ENCODE assay signal across 12 cellular contexts in genomic region chr5:168288349-168289245, GRCh38. TPM values are rescaled to one million over a fixed set of nuclear protein-coding genes. Genes with fewer than 3 reads are reported as not detected.
DNase-seq lines count a peak whose midpoint lies in the region; ATAC-seq and TF ChIP-seq lines count a peak whose summit lies in the region.
"Had no signal": no experiment of that assay in that cellular context is flagged by ENCODE, and none has a peak within 500 bp of the region (broad histone marks: within the 10 kb centered on the region; RNA-seq: fewer than 3 reads in every experiment).

No MANE protein-coding gene starts in this region.

- peaks cover 24% of the 10 kb centered on the region for H3K4me1 Mint-ChIP-seq in endodermal cell

- peaks cover 48% of the 10 kb centered on the region for H3K27me3 Mint-ChIP-seq in endodermal cell (ENCODE audit: insufficient read depth)

- ATAC-seq in mucosa of descending colon = peak; percentile 82
- ATAC-seq in GM19463 (IDR thresholded peaks at IDR 0.05; ENCODE audit: unreplicated experiment) = no peak
- ATAC-seq: naive thymus-derived CD8-positive, alpha-beta T cell had no signal

- H3K27me3 ChIP-seq in endodermal cell (ENCODE audit: control insufficient read depth, insufficient read depth, low read length, poor library complexity, severe bottlenecking) (no peaks in the 10 kb centered on the region), vagina (peaks cover 9% of the 10 kb centered on the region), brain microvascular endothelial cell (replicated peaks) (no peaks in the 10 kb centered on the region)
- H3K27me3 ChIP-seq: SJSA1 had no signal

- H3K9me3 Mint-ChIP-seq in endodermal cell = no peaks in the 10 kb centered on the region

- WGBS in endodermal cell (ENCODE audit: insufficient coverage in 1 of 2, insufficient read length in 1 of 2), 2 experiments = 82 to 89% methylated on average over 16 to 22 of the region's 22 CpGs

- H3K4me3 ChIP-seq in endodermal cell (ENCODE audit: low read length) (no peak overlapping the region), mucosa of descending colon (no peak overlapping the region), vagina (peak overlapping the region in 1 of 2 donors; percentile 20), brain microvascular endothelial cell (ENCODE audit: low read depth, low read length) (no peak overlapping the region)
- H3K4me3 ChIP-seq: SJSA1 had no signal

- H3K4me1 ChIP-seq in endodermal cell (ENCODE audit: control insufficient read depth, insufficient read depth, low read length) (no peaks in the 10 kb centered on the region), mucosa of descending colon (ENCODE audit: low read depth) (peaks cover 12% of the 10 kb centered on the region), vagina (peaks cover 16% of the 10 kb centered on the region)

- H3K27ac ChIP-seq in endodermal cell (ENCODE audit: low read depth, low read length) = no peak overlapping the region
- H3K27ac ChIP-seq in vagina = peak overlapping the region; percentile 27
- no peak overlapping the region for H3K27ac ChIP-seq in brain microvascular endothelial cell
- H3K27ac ChIP-seq: KMS-11 had no signal

- TF ChIP-seq POLR2A in vagina (IDR thresholded peaks at IDR 0.05) = no peak

- intact Hi-C loops in mucosa of descending colon (cut with DNase I, micrococcal nuclease) (no loop called here), vagina (cut with DNase I) (no loop called here)

- H3K36me3 ChIP-seq in endodermal cell (ENCODE audit: control insufficient read depth, insufficient read depth, low read length) (no peaks in the 10 kb centered on the region), mucosa of descending colon (ENCODE audit: low read depth) (no peaks in the 10 kb centered on the region), vagina (no peaks in the 10 kb centered on the region), brain microvascular endothelial cell (replicated peaks) (no peaks in the 10 kb centered on the region)

- in situ Hi-C loops in brain microvascular endothelial cell (cut with HindIII; ENCODE audit: low pct_ligation_motif_present, low sequenced_read_pairs) = no loop called here

- H3K9ac ChIP-seq in endodermal cell (ENCODE audit: extremely low read depth, low read length, poor library complexity, severe bottlenecking) = no peak overlapping the region
- H3K9ac ChIP-seq: KMS-11 had no signal

- no peaks in the 10 kb centered on the region for H3K36me3 Mint-ChIP-seq in endodermal cell (ENCODE audit: low read depth)

- H3K4me3 Mint-ChIP-seq in endodermal cell = no peak overlapping the region
- H3K4me3 Mint-ChIP-seq: activated naive CD4-positive, alpha-beta T cell treated with anti-CD3 and anti-CD28 coated beads for 36 hours had no signal

- DNase-seq in NCI-H226 (peak; percentile 97), endodermal cell (peak; percentile 65), mucosa of descending colon (peak; percentile 76 to 80 (median 80)), vagina (ENCODE audit: extremely low spot score in 2 of 2) (no peak), brain microvascular endothelial cell (no peak), UCSD-AML1 (lab: John Stamatoyannopoulos, UW; ENCODE audit: unreplicated experiment) (no peak)
- DNase-seq: activated CD4-positive, alpha-beta T cell treated with anti-CD3 and anti-CD28 coated beads for 48 hours; activated naive CD4-positive, alpha-beta T cell treated with anti-CD3 and anti-CD28 coated beads for 36 hours; naive thymus-derived CD8-positive, alpha-beta T cell had no signal

- no peak overlapping the region for H3K27ac Mint-ChIP-seq in endodermal cell
- H3K27ac Mint-ChIP-seq: activated naive CD4-positive, alpha-beta T cell treated with anti-CD3 and anti-CD28 coated beads for 36 hours had no signal

- no peak for TF ChIP-seq CTCF in endodermal cell (conservative IDR thresholded peaks at IDR 0.05)
- no peak for TF ChIP-seq CTCF in mucosa of descending colon (IDR thresholded peaks at IDR 0.05)
- TF ChIP-seq CTCF in vagina (IDR thresholded peaks at IDR 0.05) = no peak
- no peak for TF ChIP-seq CTCF in brain microvascular endothelial cell (IDR thresholded peaks at IDR 0.05; ENCODE audit: low read depth, low read length, missing control alignments)

- H3K9me3 ChIP-seq in endodermal cell (ENCODE audit: control insufficient read depth, low read length) = no peaks in the 10 kb centered on the region
- H3K9me3 ChIP-seq in mucosa of descending colon = no peaks in the 10 kb centered on the region
- H3K9me3 ChIP-seq in vagina = no peaks in the 10 kb centered on the region

RNA-seq across cellular contexts. Expression of gene WWC1, which starts 2.8 kb away (rescaled TPM):
- 10 to 100 TPM; 18.4 to 20.3 TPM for total RNA-seq in endodermal cell
- polyA plus RNA-seq in endodermal cell (2013, experiment 1 of 2) = 27.5 TPM
- polyA plus RNA-seq in endodermal cell (2013, experiment 2 of 2) = 22.0 TPM
- total RNA-seq in mucosa of descending colon = 10 to 100 TPM; 14.7 to 37.0 (median 17.2) TPM
- total RNA-seq in vagina = 18.7 TPM

Comparison
In these comparisons a context has a peak if more than half of its experiments do, and no peak if none do; other contexts are left out.
1. DNase-seq: peak in NCI-H226 (single experiment), endodermal cell (single experiment) and mucosa of descending colon (3 of 3); none in vagina (0 of 2), brain microvascular endothelial cell (single experiment) and UCSD-AML1 (single experiment).